10 cellular contexts compared by ENCODE assay signal in genomic region chr21:34511154-34511553, GRCh38. TPM values are rescaled to one million over a fixed set of nuclear protein-coding genes. Genes with fewer than 3 reads are reported as not detected.
DNase-seq lines count a peak whose midpoint lies in the region; ATAC-seq and TF ChIP-seq lines count a peak whose summit lies in the region.
"Had no signal": no experiment of that assay in that cellular context is flagged by ENCODE, and none has a peak within 500 bp of the region (broad histone marks: within the 10 kb centered on the region; RNA-seq: fewer than 3 reads in every experiment).

No MANE protein-coding gene starts in this region.

- H3K4me2 ChIP-seq in mammary epithelial cell (ENCODE audit: insufficient read depth, low read depth, low read length) (no peak overlapping the region), smooth muscle cell (no peak overlapping the region)

- H3K27me3 ChIP-seq in mammary epithelial cell (ENCODE audit: insufficient read depth, low read length): no peaks in the 10 kb centered on the region
- H3K27me3 ChIP-seq in aorta (ENCODE audit: control insufficient read depth in 1 of 2, insufficient read depth in 2 of 2, low read length in 1 of 2): no peaks in the 10 kb centered on the region
- H3K27me3 ChIP-seq in smooth muscle cell (ENCODE audit: low read depth): no peaks in the 10 kb centered on the region
- H3K27me3 ChIP-seq in suprapubic skin: no peaks in the 10 kb centered on the region

- H3K4me3 ChIP-seq in mammary epithelial cell (replicated peaks in 1 of 3; ENCODE audit: insufficient read depth in 1 of 3, low read depth in 2 of 3, low read length in 3 of 3) (no peak overlapping the region), aorta (ENCODE audit: low read length in 2 of 2) (no peak overlapping the region), smooth muscle cell (no peak overlapping the region), suprapubic skin (no peak overlapping the region)

- no peak for DNase-seq in Right ventricle myocardium inferior (ENCODE audit: missing footprints)
- no peak for DNase-seq in cardiac septum (ENCODE audit: low spot score)
- peak; percentile 47 for DNase-seq in mammary epithelial cell
- no peak for DNase-seq in left colon
- DNase-seq in aorta: no peak
- DNase-seq in smooth muscle cell (lab: John Stamatoyannopoulos, UW; ENCODE audit: unreplicated experiment): no peak
- no peak for DNase-seq in suprapubic skin (ENCODE audit: low spot score in 2 of 2)
- DNase-seq in AML-193 (lab: John Stamatoyannopoulos, UW): no peak
- DNase-seq: activated gamma-delta T cell treated with Interleukin-2 at 50 U/mL for 16 hours, NCI-H2227 treated with DMSO at 0.1 percent for 48 hours had no signal

- no peaks in the 10 kb centered on the region for H3K36me3 ChIP-seq in mammary epithelial cell (ENCODE audit: insufficient read depth, low read length)
- H3K36me3 ChIP-seq in aorta (ENCODE audit: control insufficient read depth in 1 of 2, insufficient read depth in 2 of 2, low read length in 1 of 2): no peaks in the 10 kb centered on the region
- no peaks in the 10 kb centered on the region for H3K36me3 ChIP-seq in smooth muscle cell (ENCODE audit: low read depth)
- no peaks in the 10 kb centered on the region for H3K36me3 ChIP-seq in suprapubic skin

- no peaks in the 10 kb centered on the region for H3F3A ChIP-seq in smooth muscle cell (ENCODE audit: low read depth)

- H2AFZ ChIP-seq in mammary epithelial cell (ENCODE audit: low read depth, low read length) (no peak overlapping the region), smooth muscle cell (ENCODE audit: low read depth) (no peak overlapping the region)

- H3K27ac ChIP-seq in mammary epithelial cell (ENCODE audit: insufficient read depth, low read depth, low read length): no peak overlapping the region
- no peak overlapping the region for H3K27ac ChIP-seq in aorta (ENCODE audit: low read depth in 1 of 2, low read length in 2 of 2)
- no peak overlapping the region for H3K27ac ChIP-seq in smooth muscle cell (ENCODE audit: low read depth)
- H3K27ac ChIP-seq in suprapubic skin: no peak overlapping the region

- TF ChIP-seq CTCF in mammary epithelial cell (conservative IDR thresholded peaks at IDR 0.05 in 1 of 2, IDR thresholded peaks at IDR 0.05 in 1 of 2; ENCODE audit: extremely low read depth in 1 of 2, insufficient read depth in 1 of 2, low read depth in 1 of 2, low read length in 2 of 2): no peak
- TF ChIP-seq CTCF in smooth muscle cell (IDR thresholded peaks at IDR 0.05; ENCODE audit: borderline replicate concordance, insufficient read depth, poor library complexity, severe bottlenecking): no peak
- no peak for TF ChIP-seq CTCF in suprapubic skin (IDR thresholded peaks at IDR 0.05)

- H3K79me2 ChIP-seq in mammary epithelial cell (ENCODE audit: insufficient read depth, low read length) (no peaks in the 10 kb centered on the region), smooth muscle cell (ENCODE audit: low read depth) (no peaks in the 10 kb centered on the region)

- dilution Hi-C loops in mammary epithelial cell (cut with HindIII; ENCODE audit: low sequenced_read_pairs): no loop called here

- H3K4me1 ChIP-seq in mammary epithelial cell (ENCODE audit: insufficient read depth, low read length) (no peaks in the 10 kb centered on the region), aorta (ENCODE audit: control insufficient read depth in 1 of 2, insufficient read depth in 2 of 2, low read length in 2 of 2) (no peaks in the 10 kb centered on the region), smooth muscle cell (ENCODE audit: low read depth) (no peaks in the 10 kb centered on the region), suprapubic skin (peaks cover 3% of the 10 kb centered on the region)

- in situ Hi-C loops in mammary epithelial cell (cut with MboI; ENCODE audit: low sequenced_read_pairs in 2 of 2): no loop called here

- H3K9me3 ChIP-seq in mammary epithelial cell (replicated peaks; ENCODE audit: insufficient read depth, low read length): no peaks in the 10 kb centered on the region
- no peaks in the 10 kb centered on the region for H3K9me3 ChIP-seq in aorta (ENCODE audit: control insufficient read depth, low read length)
- no peaks in the 10 kb centered on the region for H3K9me3 ChIP-seq in smooth muscle cell (replicated peaks; ENCODE audit: low read depth)
- no peaks in the 10 kb centered on the region for H3K9me3 ChIP-seq in suprapubic skin

- WGBS in mammary epithelial cell (ENCODE audit: low coverage, missing lambda C conversion rate): 83% methylated on average over 3 of the region's 5 CpGs
- 86% methylated on average over 5 of the region's 5 CpGs for whole genome bisulfite sequencing in aorta, 2 donors
- 85% methylated on average over 5 of the region's 5 CpGs for WGBS in smooth muscle cell (ENCODE audit: low lambda C conversion rate)
- 63% methylated on average over 5 of the region's 5 CpGs for WGBS in suprapubic skin

- BruUV-seq in mammary epithelial cell (replicated peaks; lab: Mats Ljungman, UMichigan): no TSS peak

- no peak for TF ChIP-seq POLR2A in suprapubic skin (IDR thresholded peaks at IDR 0.05)

- H4K20me1 ChIP-seq in mammary epithelial cell (ENCODE audit: insufficient read depth, low read length): no peaks in the 10 kb centered on the region
- no peaks in the 10 kb centered on the region for H4K20me1 ChIP-seq in smooth muscle cell (ENCODE audit: low read depth)

- intact Hi-C loops in Right ventricle myocardium inferior (cut with DNase I): no loop called here
- intact Hi-C loops in cardiac septum (cut with DNase I): loop anchor here (1.0 kb wide), 1 partner anchor 71 kb away; no protein-coding TSS in a partner anchor
- intact Hi-C loops in mammary epithelial cell (cut with micrococcal nuclease): no loop called here
- intact Hi-C loops in left colon (cut with DNase I, micrococcal nuclease): no loop called here
- intact Hi-C loops in aorta (cut with DNase I): no loop called here

- H3K9ac ChIP-seq in mammary epithelial cell (ENCODE audit: insufficient read depth, low read length) (no peak overlapping the region), smooth muscle cell (ENCODE audit: low read depth) (no peak overlapping the region)

- CTCF ChIA-PET in mammary epithelial cell (lab: Charles Lee; ENCODE audit: low non-redundant PET): interaction anchor here (0.6 to 2.1 kb wide), 4 partner anchors 16 to 92 kb away, joined by 3 to 32 read pairs (median 8); no protein-coding TSS in a partner anchor

- peak; percentile 35 for ATAC-seq in Right ventricle myocardium inferior
- peak; percentile 1 for ATAC-seq in left colon
- peak; percentile 5 for ATAC-seq in aorta (ENCODE audit: low FRiP score)

- TF ChIP-seq EP300 in suprapubic skin (IDR thresholded peaks at IDR 0.05): no peak

RNA-seq across cellular contexts. Expression of gene KCNE1, which starts 0.9 kb away (rescaled TPM):
- total RNA-seq in Right ventricle myocardium inferior: 5.5 TPM
- 17.7 TPM for total RNA-seq in cardiac septum
- under 1 TPM; 0.19 to 0.33 TPM for total RNA-seq in mammary epithelial cell
- polyA plus RNA-seq in mammary epithelial cell: 0.08 TPM
- polyA minus RNA-seq in mammary epithelial cell: not detected
- total RNA-seq in left colon: 1 to 10 TPM in 1 of 2 donors, under 1 TPM in 1; 0.59 to 1.2 TPM
- 1 to 10 TPM; 2.3 to 7.2 TPM for total RNA-seq in aorta
- 1 to 10 TPM in 1 of 2 donors, under 1 TPM in 1; 0.28 to 2.6 TPM for polyA plus RNA-seq in aorta
- 1.3 TPM in 1 of 2 replicates, not detected in the other for total RNA-seq in smooth muscle cell
- polyA plus RNA-seq in smooth muscle cell: 0.16 and 1.2 TPM in 2 replicates
- total RNA-seq in suprapubic skin: 1 to 10 TPM in 1 of 4 donors, under 1 TPM in 3; 0.34 to 1.7 (median 0.58) TPM
